ENCODE assay signal across 8 cellular contexts in the genomic region with DNA sequence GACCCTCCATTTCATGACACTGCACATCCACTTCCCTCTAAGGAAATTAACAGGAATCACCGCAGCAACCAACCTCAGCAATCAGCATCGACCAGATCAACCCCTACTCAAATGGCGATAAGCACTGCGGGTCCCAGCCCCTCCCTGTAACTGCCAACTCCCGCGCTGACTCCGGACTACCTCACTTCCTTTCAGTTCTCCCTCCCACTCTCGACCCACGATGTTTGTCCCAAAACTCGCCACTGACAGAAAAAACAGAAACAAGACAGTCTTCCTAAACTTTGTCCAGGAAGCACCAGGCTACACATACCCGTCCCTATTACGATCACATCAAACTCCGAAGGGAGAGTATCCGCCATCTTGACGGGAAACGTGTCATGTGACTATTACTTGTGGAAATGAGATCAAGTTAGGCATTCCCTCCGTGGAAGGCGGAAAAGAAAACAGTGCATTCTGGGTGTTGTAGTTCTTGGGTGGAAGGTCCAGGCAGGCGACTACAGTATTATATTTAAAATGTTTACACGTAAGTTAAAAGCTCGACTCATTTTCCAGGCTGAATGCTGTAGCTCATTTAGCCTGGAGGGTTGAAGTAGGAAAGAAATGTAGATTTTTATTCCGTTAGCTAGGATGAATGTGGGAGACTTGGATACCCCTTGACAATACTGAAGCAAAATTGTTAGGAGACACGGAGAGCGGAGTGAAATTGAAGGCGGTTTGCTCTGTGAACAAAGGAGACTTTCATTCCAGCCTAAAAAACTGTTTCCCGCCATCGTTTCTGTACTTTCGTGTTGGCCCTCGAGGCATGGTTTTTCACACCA. TPM values are rescaled to one million over a fixed set of nuclear protein-coding genes. Genes with fewer than 3 reads are reported as not detected.
DNase-seq lines count a peak whose midpoint lies in the region; ATAC-seq, FAIRE-seq and TF ChIP-seq lines count a peak whose summit lies in the region.

A gene with protein sequence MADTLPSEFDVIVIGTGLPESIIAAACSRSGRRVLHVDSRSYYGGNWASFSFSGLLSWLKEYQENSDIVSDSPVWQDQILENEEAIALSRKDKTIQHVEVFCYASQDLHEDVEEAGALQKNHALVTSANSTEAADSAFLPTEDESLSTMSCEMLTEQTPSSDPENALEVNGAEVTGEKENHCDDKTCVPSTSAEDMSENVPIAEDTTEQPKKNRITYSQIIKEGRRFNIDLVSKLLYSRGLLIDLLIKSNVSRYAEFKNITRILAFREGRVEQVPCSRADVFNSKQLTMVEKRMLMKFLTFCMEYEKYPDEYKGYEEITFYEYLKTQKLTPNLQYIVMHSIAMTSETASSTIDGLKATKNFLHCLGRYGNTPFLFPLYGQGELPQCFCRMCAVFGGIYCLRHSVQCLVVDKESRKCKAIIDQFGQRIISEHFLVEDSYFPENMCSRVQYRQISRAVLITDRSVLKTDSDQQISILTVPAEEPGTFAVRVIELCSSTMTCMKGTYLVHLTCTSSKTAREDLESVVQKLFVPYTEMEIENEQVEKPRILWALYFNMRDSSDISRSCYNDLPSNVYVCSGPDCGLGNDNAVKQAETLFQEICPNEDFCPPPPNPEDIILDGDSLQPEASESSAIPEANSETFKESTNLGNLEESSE (minus strand): TSS at position 385 of the 818 bp plus-strand sequence. CDS start 26 bp downstream, at position 359.

- H3K9me3 ChIP-seq in A549, result no peaks in the 10 kb centered on the region

- H3K4me1 Mint-ChIP-seq in activated CD4-positive, alpha-beta T cell treated with anti-CD3 and anti-CD28 coated beads for 36 hours, result peaks cover 13% of the 10 kb centered on the region

- H3K27ac Mint-ChIP-seq in activated CD4-positive, alpha-beta T cell treated with anti-CD3 and anti-CD28 coated beads for 36 hours, result no peak within 1 kb of the TSS

- no peak for TF ChIP-seq CTCF in A549 (IDR thresholded peaks at IDR 0.05)

- CTCF ChIA-PET in A549 (lab: Yijun Ruan, JAX), result no interaction called here
- CTCF ChIA-PET in activated CD4-positive, alpha-beta T cell treated with anti-CD3 and anti-CD28 coated beads for 36 hours (lab: Charles Lee), result no interaction called here

- POLR2A ChIA-PET in A549 (lab: Yijun Ruan, JAX), result no interaction called here
- POLR2A ChIA-PET in activated CD4-positive, alpha-beta T cell treated with anti-CD3 and anti-CD28 coated beads for 36 hours (lab: Charles Lee), result no interaction called here

- peak within 1 kb of the TSS; percentile 84 for H3K4me2 ChIP-seq in A549

- peak; percentile 98 to 99 for ATAC-seq in A549
- peak; percentile 99 for ATAC-seq in HG03439 (IDR thresholded peaks at IDR 0.05; ENCODE audit: unreplicated experiment)
- peak; percentile 96 for ATAC-seq in activated CD4-positive, alpha-beta T cell treated with anti-CD3 and anti-CD28 coated beads for 36 hours

- no peak within 1 kb of the TSS for H3K4me3 Mint-ChIP-seq in activated CD4-positive, alpha-beta T cell treated with anti-CD3 and anti-CD28 coated beads for 36 hours

- TF ChIP-seq POLR2A in A549 (IDR thresholded peaks at IDR 0.05; ENCODE audit: low read length), result peak; percentile 35; the same call in 1 of the 2 replicates
- TF ChIP-seq POLR2A in GM19193 (IDR thresholded peaks at IDR 0.05; ENCODE audit: extremely low read depth, insufficient read depth, insufficient read length), result peak; percentile 63

- H3K4me3 ChIP-seq in A549, result peak within 1 kb of the TSS; percentile 68

- peak; percentile 75 to 84 for DNase-seq in A549 (ENCODE audit: low read depth in 1 of 2, low spot score in 1 of 2)
- peak; percentile 70 for DNase-seq in activated CD4-positive, alpha-beta T cell treated with anti-CD3 and anti-CD28 coated beads for 36 hours
- DNase-seq in effector CD4-positive, alpha-beta T cell, result peak; percentile 48
- peak; percentile 95 for DNase-seq in medulla oblongata (ENCODE audit: extremely low spot score)
- DNase-seq in stimulated activated CD8-positive, alpha-beta memory T cell treated with anti-CD3 and anti-CD28 coated beads, Interleukin-12 subunit alpha, Interleukin-12 subunit beta, amount 100 ng/mL, for 4 hours (ENCODE audit: low read depth), result peak; percentile 18
- DNase-seq in UCSD-AML1 (lab: John Stamatoyannopoulos, UW; ENCODE audit: unreplicated experiment), result no peak

- H3K27ac ChIP-seq in A549, result peak within 1 kb of the TSS; percentile 70 to 86

- H3K9me3 Mint-ChIP-seq in activated CD4-positive, alpha-beta T cell treated with anti-CD3 and anti-CD28 coated beads for 36 hours (ENCODE audit: low read depth), result no peaks in the 10 kb centered on the region

- H3K4me1 ChIP-seq in A549, result peaks cover 8% of the 10 kb centered on the region; the same call in 1 of the 3 replicates

- no peak for TF ChIP-seq RAD21 in A549 (conservative IDR thresholded peaks at IDR 0.05 in 1 of 2, IDR thresholded peaks at IDR 0.05 in 1 of 2)

- intact Hi-C loops in activated CD4-positive, alpha-beta T cell treated with anti-CD3 and anti-CD28 coated beads for 36 hours (cut with DNase I, micrococcal nuclease), result loop anchor here in 1 of 2 experiments (5.0 kb wide), 1 partner anchor 1045 kb away; a partner anchor contains a TSS

- no peak for TF ChIP-seq EP300 in A549 (IDR thresholded peaks at IDR 0.05)

- peaks cover 2% of the 10 kb centered on the region for H3K27me3 Mint-ChIP-seq in activated CD4-positive, alpha-beta T cell treated with anti-CD3 and anti-CD28 coated beads for 36 hours

- peaks cover 7% of the 10 kb centered on the region for H3K36me3 Mint-ChIP-seq in activated CD4-positive, alpha-beta T cell treated with anti-CD3 and anti-CD28 coated beads for 36 hours (ENCODE audit: low read depth)

- WGBS in A549 (ENCODE audit: missing lambda C conversion rate), result 1% methylated on average over 29 of the region's 29 CpGs

- FAIRE-seq in A549 (lab: Jason Lieb, UNC), result peak; percentile 46

TF ChIP-seq in A549, 52 proteins besides CTCF, POLR2A, EP300 and RAD21:
- TF ChIP-seq PHF8 (IDR thresholded peaks at IDR 0.05; ENCODE audit: borderline replicate concordance, low read depth), result 0 out of 2 replicates have a peak, but pooled peaks have one; percentile 53
- TF ChIP-seq POLR2AphosphoS2 (conservative IDR thresholded peaks at IDR 0.05; ENCODE audit: low read length), result no peak
- TF ChIP-seq, protein P1, sequence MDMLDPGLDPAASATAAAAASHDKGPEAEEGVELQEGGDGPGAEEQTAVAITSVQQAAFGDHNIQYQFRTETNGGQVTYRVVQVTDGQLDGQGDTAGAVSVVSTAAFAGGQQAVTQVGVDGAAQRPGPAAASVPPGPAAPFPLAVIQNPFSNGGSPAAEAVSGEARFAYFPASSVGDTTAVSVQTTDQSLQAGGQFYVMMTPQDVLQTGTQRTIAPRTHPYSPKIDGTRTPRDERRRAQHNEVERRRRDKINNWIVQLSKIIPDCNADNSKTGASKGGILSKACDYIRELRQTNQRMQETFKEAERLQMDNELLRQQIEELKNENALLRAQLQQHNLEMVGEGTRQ (IDR thresholded peaks at IDR 0.05), result peak; percentile 85
- no peak for TF ChIP-seq MAZ (IDR thresholded peaks at IDR 0.05; ENCODE audit: borderline replicate concordance, low read depth, low read length)
- TF ChIP-seq, protein P2, sequence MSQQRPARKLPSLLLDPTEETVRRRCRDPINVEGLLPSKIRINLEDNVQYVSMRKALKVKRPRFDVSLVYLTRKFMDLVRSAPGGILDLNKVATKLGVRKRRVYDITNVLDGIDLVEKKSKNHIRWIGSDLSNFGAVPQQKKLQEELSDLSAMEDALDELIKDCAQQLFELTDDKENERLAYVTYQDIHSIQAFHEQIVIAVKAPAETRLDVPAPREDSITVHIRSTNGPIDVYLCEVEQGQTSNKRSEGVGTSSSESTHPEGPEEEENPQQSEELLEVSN (IDR thresholded peaks at IDR 0.05; ENCODE audit: borderline replicate concordance, low read depth), result no peak
- TF ChIP-seq RFX5 (IDR thresholded peaks at IDR 0.05), result no peak
- TF ChIP-seq, protein P3, sequence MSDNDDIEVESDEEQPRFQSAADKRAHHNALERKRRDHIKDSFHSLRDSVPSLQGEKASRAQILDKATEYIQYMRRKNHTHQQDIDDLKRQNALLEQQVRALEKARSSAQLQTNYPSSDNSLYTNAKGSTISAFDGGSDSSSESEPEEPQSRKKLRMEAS (IDR thresholded peaks at IDR 0.05), result 0 out of 2 replicates have a peak, but pooled peaks have one; percentile 25
- peak; percentile 48; the same call in 1 of the 2 replicates for TF ChIP-seq HDAC2 (IDR thresholded peaks at IDR 0.05)
- no peak for TF ChIP-seq ZC3H11A (IDR thresholded peaks at IDR 0.05)
- TF ChIP-seq TFCP2L1 (CRISPR knock-in tag; IDR thresholded peaks at IDR 0.05), result no peak
- TF ChIP-seq KDM5A (IDR thresholded peaks at IDR 0.05), result peak; percentile 89
- TF ChIP-seq MAFK (IDR thresholded peaks at IDR 0.05; ENCODE audit: partially characterized antibody), result no peak
- peak; percentile 34 to 63; a peak in 2 of 5 replicates for TF ChIP-seq JUN (IDR thresholded peaks at IDR 0.05)

RNA-seq across cellular contexts. Expression of the gene that starts here (rescaled TPM):
- polyA plus RNA-seq in A549 (2011; rRNA removed), result 20.8 and 23.7 TPM in 2 replicates
- 5.6 and 7.1 TPM in 2 replicates for polyA plus RNA-seq in A549 (2012; cell fraction: cytosol; rRNA removed)
- 3.9 and 6.2 TPM in 2 replicates for polyA plus RNA-seq in A549 (2012; cell fraction: nucleus; rRNA removed)
- 13.0 to 14.2 TPM (median 13.9 TPM) in 3 replicates for polyA plus RNA-seq in A549 (2017; fragmentation: RNase III; extraction: RNeasy Plus Mini Kit Qiagen cat#74134 plus additional on column Dnase treatment)
- 10.5 and 11.4 TPM in 2 replicates for polyA minus RNA-seq in A549 (2011; rRNA and poly(A)+ RNA removed)
- total RNA-seq in activated CD4-positive, alpha-beta T cell treated with anti-CD3 and anti-CD28 coated beads for 36 hours, result 10 to 100 TPM; 10.9 to 14.7 TPM
